In genomic region chr6:119174879-119175817, GRCh38 we compare ENCODE assay signal across 25 cellular contexts.
A peak's percentile ranks its signal among the peaks of the same experiment; 100 is the strongest.
DNase-seq lines count a peak whose midpoint lies in the region; ATAC-seq, FAIRE-seq and TF ChIP-seq lines count a peak whose summit lies in the region.
"Had no signal": no experiment of that assay in that cellular context is flagged by ENCODE, and none has a peak within 500 bp of the region (broad histone marks: within the 10 kb centered on the region; RNA-seq: fewer than 3 reads in every experiment).

No MANE protein-coding gene starts in this region.

- H3K36me3 Mint-ChIP-seq in type B pancreatic cell (peaks cover 8% of the 10 kb centered on the region), Calu3 (ENCODE audit: insufficient read depth, unreplicated experiment) (no peaks in the 10 kb centered on the region)

- H3K36me3 ChIP-seq in HCT116 (ENCODE audit: control insufficient read depth in 1 of 2, insufficient read depth in 2 of 2, low read length in 2 of 2): peaks cover 0 to 6% of the 10 kb centered on the region in 2 experiments; a peak in 1 of 4 replicates
- H3K36me3 ChIP-seq in K562 (ENCODE audit: control insufficient read depth, insufficient read depth, low read length): peaks cover 39% of the 10 kb centered on the region
- H3K36me3 ChIP-seq: vagina had no signal

- H3K4me3 ChIP-seq in HCT116 (replicated peaks in 1 of 2; ENCODE audit: low read depth in 1 of 2, low read length in 2 of 2) (no peak overlapping the region), K562 (no peak overlapping the region)
- H3K4me3 ChIP-seq: coronary artery, GM23338, suprapubic skin, vagina had no signal

- H3K27ac Mint-ChIP-seq in type B pancreatic cell (peak overlapping the region; percentile 48), Calu3 (ENCODE audit: unreplicated experiment) (no peak overlapping the region)
- H3K27ac Mint-ChIP-seq: activated CD4-positive, alpha-beta T cell treated with anti-CD3 and anti-CD28 coated beads for 36 hours; activated naive CD4-positive, alpha-beta T cell treated with anti-CD3 and anti-CD28 coated beads for 36 hours; activated T-cell treated with anti-CD3 and anti-CD28 coated beads, Interleukin-2, amount 50 U/mL, for 72 hours; B cell; endodermal cell; GM23338 had no signal

- ATAC-seq in HCT116 (no peak), K562 (peak; percentile 25), foreskin keratinocyte (peak; percentile 47)
- ATAC-seq: activated CD4-positive, alpha-beta T cell treated with anti-CD3 and anti-CD28 coated beads for 36 hours; activated T-cell treated with anti-CD3 and anti-CD28 coated beads, Interleukin-2, amount 50 U/mL, for 72 hours; GM23338; sciatic nerve had no signal

- CTCF ChIA-PET in HCT116 (lab: Charles Lee) (no interaction called here), K562 (lab: Yijun Ruan, JAX; ENCODE audit: low intra/inter-chr PET ratio) (interaction anchor here (0.6 kb wide), 1 partner anchor 1669 kb away, joined by 4 read pairs; no protein-coding TSS in a partner anchor), Calu3 (lab: Charles Lee) (no interaction called here)

- TF ChIP-seq CTCF in HCT116 (IDR thresholded peaks at IDR 0.05 in 2 of 3, conservative IDR thresholded peaks at IDR 0.05 in 1 of 3; ENCODE audit: borderline replicate concordance in 1 of 3, insufficient read depth in 1 of 3, low read depth in 2 of 3, low read length in 2 of 3): no peak
- TF ChIP-seq CTCF in K562 (IDR thresholded peaks at IDR 0.05 in 2 of 3, conservative IDR thresholded peaks at IDR 0.05 in 1 of 3; ENCODE audit: insufficient read depth in 2 of 3, low read depth in 1 of 3, low read length in 3 of 3): no peak
- no peak for TF ChIP-seq CTCF in foreskin keratinocyte (conservative IDR thresholded peaks at IDR 0.05)
- no peak for TF ChIP-seq CTCF in type B pancreatic cell (conservative IDR thresholded peaks at IDR 0.05)
- TF ChIP-seq CTCF in Calu3 (IDR thresholded peaks at IDR 0.05; ENCODE audit: unreplicated experiment): no peak

- RAD21 ChIA-PET in HCT116 (lab: Charles Lee; ENCODE audit: low non-redundant PET in 1 of 2, low total read pairs in 2 of 2, uncharacterized antibody in 2 of 2, unreplicated experiment in 2 of 2): no interaction called here

- no peak for TF ChIP-seq EP300 in K562 (IDR thresholded peaks at IDR 0.05; ENCODE audit: low read length)

- TF ChIP-seq POLR2A in HCT116 (IDR thresholded peaks at IDR 0.05; ENCODE audit: borderline replicate concordance, extremely low read depth, insufficient read depth, insufficient read length) (no peak), K562 (conservative IDR thresholded peaks at IDR 0.05) (peak; percentile 25; the same call in 1 of the 2 replicates)

- intact Hi-C loops in HCT116 (cut with micrococcal nuclease): no loop called here
- intact Hi-C loops in K562 (cut with micrococcal nuclease): no loop called here
- intact Hi-C loops in Calu3 (cut with micrococcal nuclease; ENCODE audit: unreplicated experiment): no loop called here

- 81% methylated on average over 8 of the region's 8 CpGs for WGBS in K562 (ENCODE audit: insufficient coverage, low coverage, missing lambda C conversion rate)

- no peaks in the 10 kb centered on the region for H3K9me2 ChIP-seq in HCT116 (ENCODE audit: insufficient read depth)

- BruUV-seq in HCT116 (replicated peaks; lab: Mats Ljungman, UMichigan) (no TSS peak), K562 (replicated peaks; lab: Mats Ljungman, UMichigan) (no TSS peak), Calu3 (replicated peaks; lab: Mats Ljungman, UMichigan) (no TSS peak)

- no peaks in the 10 kb centered on the region for H3K9me1 ChIP-seq in K562 (ENCODE audit: control insufficient read depth, insufficient read depth, low read length)

- H3K4me1 Mint-ChIP-seq in type B pancreatic cell (ENCODE audit: unreplicated experiment): peaks cover 28% of the 10 kb centered on the region
- no peaks in the 10 kb centered on the region for H3K4me1 Mint-ChIP-seq in Calu3 (ENCODE audit: low read depth, unreplicated experiment)
- H3K4me1 Mint-ChIP-seq: B cell had no signal

- H3K27me3 ChIP-seq in HCT116 (ENCODE audit: insufficient read depth, low read length) (no peaks in the 10 kb centered on the region), K562 (ENCODE audit: control insufficient read depth in 2 of 2, insufficient read depth in 2 of 2, low read length in 2 of 2) (no peaks in the 10 kb centered on the region), foreskin keratinocyte (no peaks in the 10 kb centered on the region)
- H3K27me3 ChIP-seq: suprapubic skin, vagina had no signal

- H3K9ac ChIP-seq in HCT116 (ENCODE audit: low read length) (no peak overlapping the region), K562 (ENCODE audit: insufficient read depth in 1 of 2, low read depth in 2 of 2, low read length in 2 of 2) (no peak overlapping the region)
- H3K9ac ChIP-seq: parathyroid adenoma had no signal

- H3K4me1 ChIP-seq in HCT116 (ENCODE audit: control insufficient read depth in 1 of 2, insufficient read depth in 2 of 2, low read length in 2 of 2): peaks cover 26 to 62% of the 10 kb centered on the region in 2 experiments
- H3K4me1 ChIP-seq in K562 (replicated peaks in 1 of 2; ENCODE audit: control insufficient read depth in 2 of 2, insufficient read depth in 2 of 2, low read length in 2 of 2): peaks cover 0 to 18% of the 10 kb centered on the region in 2 experiments; a peak in 3 of 5 replicates
- H3K4me1 ChIP-seq in foreskin keratinocyte: peaks cover 5% of the 10 kb centered on the region

- no peak for DNase-seq in HCT116 (ENCODE audit: low read depth, low spot score)
- DNase-seq in K562 (ENCODE audit: extremely low read depth in 1 of 4, low spot score in 3 of 4): no peak
- peak in 1 of 2 donors; percentile 41 for DNase-seq in foreskin keratinocyte
- DNase-seq in type B pancreatic cell (ENCODE audit: extremely low spot score, unreplicated experiment): no peak
- no peak for DNase-seq in HuH-7.5 (ENCODE audit: low spot score)
- no peak for DNase-seq in Calu3
- DNase-seq in NOMO-1 treated with dmso at 0.1 percent for 144 hours (lab: John Stamatoyannopoulos, UW; ENCODE audit: unreplicated experiment): no peak
- DNase-seq: activated CD4-positive, alpha-beta T cell treated with anti-CD3 and anti-CD28 coated beads for 36 hours; activated naive CD4-positive, alpha-beta T cell treated with anti-CD3 and anti-CD28 coated beads for 36 hours; activated T-cell treated with anti-CD3 and anti-CD28 coated beads, Interleukin-2, amount 50 U/mL, for 72 hours; DND-41; endodermal cell; NCI-H1092 treated with DMSO at 0.1 percent for 48 hours; NCI-H2081; NCI-H82; OCI-M1; Right ventricle myocardium superior had no signal

- H3K4me3 Mint-ChIP-seq in type B pancreatic cell (no peak overlapping the region), Calu3 (ENCODE audit: low read depth, unreplicated experiment) (no peak overlapping the region)
- H3K4me3 Mint-ChIP-seq: activated CD4-positive, alpha-beta T cell treated with anti-CD3 and anti-CD28 coated beads for 36 hours; activated naive CD4-positive, alpha-beta T cell treated with anti-CD3 and anti-CD28 coated beads for 36 hours; activated T-cell treated with anti-CD3 and anti-CD28 coated beads, Interleukin-2, amount 50 U/mL, for 72 hours; B cell; endodermal cell; GM23338; nephron had no signal

- H3K79me2 ChIP-seq in HCT116 (ENCODE audit: insufficient read depth, low read length): no peaks in the 10 kb centered on the region
- H3K79me2 ChIP-seq in K562 (ENCODE audit: control insufficient read depth, insufficient read depth, low read length): no peaks in the 10 kb centered on the region
- H3K79me2 ChIP-seq: parathyroid adenoma had no signal

- H3K4me2 ChIP-seq in HCT116 (ENCODE audit: low read length) (no peak overlapping the region), K562 (ENCODE audit: insufficient read depth, low read length) (no peak overlapping the region)
- H3K4me2 ChIP-seq: GM23338 had no signal

- TF ChIP-seq RAD21 in HCT116 (IDR thresholded peaks at IDR 0.05; ENCODE audit: low read depth) (no peak), K562 (CRISPR knock-in tag; conservative IDR thresholded peaks at IDR 0.05 in 1 of 2, IDR thresholded peaks at IDR 0.05 in 1 of 2) (no peak)

- no peak for FAIRE-seq in K562 (lab: Jason Lieb, UNC)

- H3K27ac ChIP-seq in HCT116 (ENCODE audit: low read depth, low read length) (peak overlapping the region; percentile 11; the same call in 1 of the 2 replicates), K562 (ENCODE audit: extremely low read depth, low read depth, low read length) (no peak overlapping the region), foreskin keratinocyte (no peak overlapping the region)
- H3K27ac ChIP-seq: coronary artery, parathyroid adenoma, suprapubic skin, vagina had no signal

- in situ Hi-C loops in K562 (cut with MboI): no loop called here

- H3K9me3 Mint-ChIP-seq in type B pancreatic cell (no peaks in the 10 kb centered on the region), Calu3 (ENCODE audit: low read depth, unreplicated experiment) (no peaks in the 10 kb centered on the region)
- H3K9me3 Mint-ChIP-seq: activated naive CD4-positive, alpha-beta T cell treated with anti-CD3 and anti-CD28 coated beads for 36 hours; activated T-cell treated with anti-CD3 and anti-CD28 coated beads, Interleukin-2, amount 50 U/mL, for 72 hours; endodermal cell; GM23338; nephron had no signal

- H3K9me3 ChIP-seq in HCT116 (ENCODE audit: control insufficient read depth in 1 of 2, insufficient read depth in 1 of 2, low read depth in 1 of 2, low read length in 2 of 2) (no peaks in the 10 kb centered on the region), K562 (replicated peaks; ENCODE audit: control insufficient read depth, insufficient read depth, low read depth, low read length) (no peaks in the 10 kb centered on the region)
- H3K9me3 ChIP-seq: suprapubic skin, vagina had no signal

- H3K27me3 Mint-ChIP-seq in type B pancreatic cell (no peaks in the 10 kb centered on the region), Calu3 (ENCODE audit: unreplicated experiment) (no peaks in the 10 kb centered on the region)
- H3K27me3 Mint-ChIP-seq: activated CD4-positive, alpha-beta T cell treated with anti-CD3 and anti-CD28 coated beads for 36 hours; B cell had no signal

- no peaks in the 10 kb centered on the region for H4K20me1 ChIP-seq in HCT116 (ENCODE audit: insufficient read depth)
- H4K20me1 ChIP-seq in K562 (replicated peaks; ENCODE audit: control insufficient read depth, insufficient read depth, low read length): no peaks in the 10 kb centered on the region

- H2AFZ ChIP-seq in HCT116 (ENCODE audit: low read depth, low read length, poor library complexity, severe bottlenecking) (no peak overlapping the region), K562 (ENCODE audit: low read depth, low read length) (no peak overlapping the region)
- H2AFZ ChIP-seq: GM23338, parathyroid adenoma had no signal

- POLR2A ChIA-PET in HCT116 (lab: Charles Lee) (no interaction called here), K562 (lab: Yijun Ruan, JAX) (no interaction called here)

TF ChIP-seq in HCT116, 20 proteins besides CTCF, POLR2A, EP300 and RAD21 (continues in another document):
- TF ChIP-seq SP1 (IDR thresholded peaks at IDR 0.05; ENCODE audit: low read depth) (no peak), ZNF274 (IDR thresholded peaks at IDR 0.05; ENCODE audit: low read depth, low read length) (no peak)

TF ChIP-seq in K562, 482 proteins besides CTCF, POLR2A, EP300 and RAD21 (continues in another document):
- no peak for TF ChIP-seq DPF2 (IDR thresholded peaks at IDR 0.05)
- 0 out of 2 replicates have a peak, but pooled peaks have one; percentile 22 for TF ChIP-seq POLR2G (IDR thresholded peaks at IDR 0.05; ENCODE audit: low read depth, low read length)
- TF ChIP-seq CBX3 (IDR thresholded peaks at IDR 0.05; ENCODE audit: borderline replicate concordance in 1 of 2, low read length in 2 of 2): no peak

Comparison
In these comparisons a context has a peak if more than half of its experiments do, and no peak if none do; other contexts are left out.
1. Of the 22 proteins assayed by ChIP-seq in both K562 and HCT116: peak only in K562: POLR2A; only in HCT116: none; in both: none; in neither: 21.